ENCODE assay signal across 8 cellular contexts in the genomic region with DNA sequence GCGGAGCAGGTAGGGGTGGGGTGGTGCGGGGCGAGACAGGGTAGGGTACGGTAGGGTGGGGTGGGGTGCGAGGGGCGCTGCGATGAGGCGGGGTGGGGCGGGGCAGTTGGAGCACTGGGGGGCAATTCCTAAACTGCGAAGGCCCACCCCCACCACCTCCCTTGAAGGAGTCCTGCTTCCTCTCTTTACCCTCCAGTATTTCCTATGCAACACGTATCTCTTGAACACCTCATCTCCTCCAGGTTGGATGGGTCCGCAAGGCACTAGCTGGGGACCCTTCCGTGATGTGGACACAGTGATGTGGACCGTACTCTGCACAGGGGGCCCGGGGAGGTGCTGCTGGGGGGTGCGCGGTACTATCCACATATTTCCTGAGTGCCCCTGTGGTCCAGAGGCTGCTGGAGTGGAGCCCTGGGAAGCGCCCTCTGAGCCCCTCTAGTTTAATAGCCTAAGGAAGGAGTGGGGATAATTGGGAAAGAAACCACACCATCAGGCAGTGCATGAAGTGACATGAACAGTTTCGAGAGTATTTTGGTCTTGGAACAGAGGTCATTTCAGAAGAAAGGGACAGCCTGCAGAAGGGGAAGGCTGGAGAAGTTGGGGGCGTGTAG. TPM values are rescaled to one million over a fixed set of nuclear protein-coding genes. Genes with fewer than 3 reads are reported as not detected.
DNase-seq lines count a peak whose midpoint lies in the region; ATAC-seq, FAIRE-seq and TF ChIP-seq lines count a peak whose summit lies in the region.

No MANE protein-coding gene starts in this region.

- H3K79me2 ChIP-seq in DOHH2 (ENCODE audit: control insufficient read depth, low read length) (no peaks in the 10 kb centered on the region), PC-3 (ENCODE audit: low read length) (peaks cover 6% of the 10 kb centered on the region)

- TF ChIP-seq CTCF in DOHH2 (IDR thresholded peaks at IDR 0.05; ENCODE audit: low read depth, low read length, poor library complexity, severe bottlenecking) (no peak), PC-3 (conservative IDR thresholded peaks at IDR 0.05; ENCODE audit: low read depth, low read length) (no peak), epithelial cell of proximal tubule (conservative IDR thresholded peaks at IDR 0.05; ENCODE audit: low read depth, low read length) (no peak), pancreas (IDR thresholded peaks at IDR 0.05) (no peak), GM20000 (IDR thresholded peaks at IDR 0.05; ENCODE audit: extremely low read depth, missing control alignments) (no peak)

- H3K4me3 ChIP-seq in DOHH2 (ENCODE audit: low read length) (peak overlapping the region; percentile 35; the same call in 1 of the 2 replicates), PC-3 (ENCODE audit: low read length) (peak overlapping the region; percentile 19; the same call in 1 of the 2 replicates), epithelial cell of proximal tubule (ENCODE audit: low read depth, low read length) (peak overlapping the region; percentile 30), pancreas (peak overlapping the region in 3 of 4 donors; percentile 16 to 72 (median 54))

- H3K9me2 ChIP-seq in DOHH2 (replicated peaks; ENCODE audit: control insufficient read depth, low read length) (no peaks in the 10 kb centered on the region), PC-3 (replicated peaks; ENCODE audit: low read length) (no peaks in the 10 kb centered on the region)

- DNase-seq in PC-3: no peak
- DNase-seq in epithelial cell of proximal tubule (ENCODE audit: low read depth): no peak
- DNase-seq in pancreas: no peak
- no peak for DNase-seq in SKM-1 treated with dmso at 0.1 percent for 144 hours (lab: John Stamatoyannopoulos, UW; ENCODE audit: unreplicated experiment)
- DNase-seq in GM20000 (ENCODE audit: low spot score): no peak
- DNase-seq in dermis blood vessel endothelial cell: no peak

- no TSS peak for BruUV-seq in PC-3 (replicated peaks; lab: Mats Ljungman, UMichigan)

- H3K4me1 ChIP-seq in DOHH2 (ENCODE audit: control insufficient read depth, low read length): peaks cover 15% of the 10 kb centered on the region
- H3K4me1 ChIP-seq in PC-3 (ENCODE audit: insufficient read depth, low read length): peaks cover 25% of the 10 kb centered on the region
- peaks cover 0 to 9% (median 9%) of the 10 kb centered on the region in 3 donors for H3K4me1 ChIP-seq in pancreas

- H3K27me3 ChIP-seq in DOHH2 (ENCODE audit: control insufficient read depth, low read length) (peaks cover 34% of the 10 kb centered on the region), PC-3 (ENCODE audit: low read length) (no peaks in the 10 kb centered on the region), pancreas (no peaks in the 10 kb centered on the region)

- H3K9me3 ChIP-seq in DOHH2 (ENCODE audit: control insufficient read depth, insufficient read depth, low read length) (no peaks in the 10 kb centered on the region), PC-3 (ENCODE audit: low read length) (no peaks in the 10 kb centered on the region), pancreas (no peaks in the 10 kb centered on the region)

- ATAC-seq in PC-3: peak; percentile 3
- ATAC-seq in pancreas: peak; percentile 11 to 39 (median 27)
- no peak for ATAC-seq in GM19351 (IDR thresholded peaks at IDR 0.05; ENCODE audit: unreplicated experiment)

- intact Hi-C loops in PC-3 (cut with micrococcal nuclease) (loop anchor here (5.0 kb wide), 2 partner anchors 87 to 137 kb away; a partner anchor contains a TSS), pancreas (cut with DNase I) (no loop called here)

- no peak overlapping the region for H3K9ac ChIP-seq in PC-3 (ENCODE audit: low read length)

- FAIRE-seq in pancreas (lab: Jason Lieb, UNC): no peak

- peak overlapping the region; percentile 36; the same call in 1 of the 2 replicates for H3K4me2 ChIP-seq in DOHH2 (ENCODE audit: low read length)
- peak overlapping the region; percentile 60 for H3K4me2 ChIP-seq in PC-3 (ENCODE audit: low read length)

- POLR2A ChIA-PET in PC-3 (lab: Charles Lee; ENCODE audit: unreplicated experiment): no interaction called here

- H4K20me1 ChIP-seq in DOHH2 (ENCODE audit: control insufficient read depth, insufficient read depth, low read depth, low read length) (0 out of 2 replicates have a peak, but pooled peaks cover 2% of the 10 kb centered on the region), PC-3 (ENCODE audit: low read length) (no peaks in the 10 kb centered on the region)

- H3K36me3 ChIP-seq in DOHH2 (ENCODE audit: control insufficient read depth, low read length): no peaks in the 10 kb centered on the region
- H3K36me3 ChIP-seq in PC-3 (ENCODE audit: low read depth, low read length): no peaks in the 10 kb centered on the region
- H3K36me3 ChIP-seq in pancreas: no peaks in the 10 kb centered on the region

- peak overlapping the region; percentile 31; the same call in 1 of the 2 replicates for H2AFZ ChIP-seq in PC-3 (ENCODE audit: low read length)

- CTCF ChIA-PET in PC-3 (lab: Charles Lee): interaction anchor here (0.5 to 1.0 kb wide), 4 partner anchors 50 to 525 kb away, joined by 3 to 4 read pairs (median 4); no protein-coding TSS in a partner anchor

- 17 to 25% methylated on average over 13 to 20 of the region's 20 CpGs for WGBS in pancreas, 2 donors

- H3K27ac ChIP-seq in DOHH2 (ENCODE audit: low read depth, low read length) (no peak overlapping the region), PC-3 (ENCODE audit: low read length) (no peak overlapping the region), pancreas (no peak overlapping the region)

- H3F3A ChIP-seq in DOHH2 (ENCODE audit: control insufficient read depth, insufficient read depth) (0 out of 2 replicates have a peak, but pooled peaks cover 6% of the 10 kb centered on the region), PC-3 (ENCODE audit: low read length, unreplicated experiment) (no peaks in the 10 kb centered on the region)

RNA-seq across cellular contexts. Expression of a gene that starts 1.1 kb away (rescaled TPM):
- 1.1 and 1.8 TPM in 2 replicates for total RNA-seq in PC-3 (2014; rRNA removed)
- total RNA-seq in epithelial cell of proximal tubule: 0.22 and 0.35 TPM in 2 replicates
- total RNA-seq in pancreas: under 1 TPM; 0.35 to 0.71 (median 0.51) TPM
- under 1 TPM; 0.42 to 0.46 TPM for polyA plus RNA-seq in pancreas
- total RNA-seq in dermis blood vessel endothelial cell: 2.7 and 3.7 TPM in 2 replicates
